In genomic region chr10:37857287-37858211, GRCh38 we compare ENCODE assay signal across 1 cellular context.
A peak's percentile ranks its signal among the peaks of the same experiment; 100 is the strongest.
TF ChIP-seq lines count a peak whose summit lies in the region.

TSS of gene ZNF248 (minus strand) at chr10:37857610. CDS start at chr10:37856310, 1,300 bp downstream.

TF ChIP-seq in HepG2, 621 proteins besides CTCF, POLR2A, EP300 and RAD21 (continued from another document and continues in another):
- TF ChIP-seq ZNF782 (CRISPR knock-in tag; IDR thresholded peaks at IDR 0.05; ENCODE audit: borderline replicate concordance) (peak; percentile 82; the same call in 1 of the 2 replicates), ZSCAN21 (CRISPR knock-in tag; IDR thresholded peaks at IDR 0.05; ENCODE audit: borderline replicate concordance) (peak; percentile 96), ZNF20 (CRISPR knock-in tag; IDR thresholded peaks at IDR 0.05) (no peak), REL (CRISPR knock-in tag; conservative IDR thresholded peaks at IDR 0.05) (peak; percentile 98), MAFF (IDR thresholded peaks at IDR 0.05; ENCODE audit: low read depth, low read length) (no peak), ZNF607 (CRISPR knock-in tag; IDR thresholded peaks at IDR 0.05; ENCODE audit: borderline replicate concordance) (peak; percentile 64; the same call in 1 of the 2 replicates), ZNF775 (CRISPR knock-in tag; IDR thresholded peaks at IDR 0.05; ENCODE audit: borderline replicate concordance) (0 out of 2 replicates have a peak, but pooled peaks have one; percentile 35), PATZ1 (CRISPR knock-in tag; IDR thresholded peaks at IDR 0.05) (peak; percentile 75; the same call in 1 of the 2 replicates), PLRG1 (conservative IDR thresholded peaks at IDR 0.05) (no peak), MXD3 (CRISPR knock-in tag; IDR thresholded peaks at IDR 0.05) (peak; percentile 94), THYN1 (CRISPR knock-in tag; IDR thresholded peaks at IDR 0.05; ENCODE audit: borderline replicate concordance, low read depth) (no peak), ZBED4 (CRISPR knock-in tag; IDR thresholded peaks at IDR 0.05; ENCODE audit: borderline replicate concordance) (peak; percentile 42; the same call in 1 of the 2 replicates), EEA1 (CRISPR knock-in tag; IDR thresholded peaks at IDR 0.05; ENCODE audit: borderline replicate concordance) (peak; percentile 96), RORA (CRISPR knock-in tag; IDR thresholded peaks at IDR 0.05) (no peak), PAWR (CRISPR knock-in tag; IDR thresholded peaks at IDR 0.05; ENCODE audit: borderline replicate concordance) (no peak), GPN1 (CRISPR knock-in tag; IDR thresholded peaks at IDR 0.05; ENCODE audit: borderline replicate concordance) (peak; percentile 68; the same call in 1 of the 2 replicates), ATF5 (CRISPR knock-in tag; IDR thresholded peaks at IDR 0.05; ENCODE audit: low read depth) (no peak), ZNF563 (CRISPR knock-in tag; IDR thresholded peaks at IDR 0.05) (peak; percentile 92), ZNF34 (CRISPR knock-in tag; IDR thresholded peaks at IDR 0.05; ENCODE audit: borderline replicate concordance) (no peak), ZSCAN5A (CRISPR knock-in tag; IDR thresholded peaks at IDR 0.05; ENCODE audit: borderline replicate concordance) (peak; percentile 91), HNRNPH1 (optimal IDR thresholded peaks at IDR 0.05; ENCODE audit: low read depth, low read length) (peak; percentile 85), ZEB1 (IDR thresholded peaks at IDR 0.05; ENCODE audit: insufficient replicate concordance, low read depth) (no peak), HOXA7 (CRISPR knock-in tag; IDR thresholded peaks at IDR 0.05) (peak; percentile 71; the same call in 1 of the 2 replicates), NFYC (CRISPR knock-in tag; IDR thresholded peaks at IDR 0.05) (peak; percentile 43; the same call in 1 of the 2 replicates), POLR2AphosphoS2 (IDR thresholded peaks at IDR 0.05; ENCODE audit: low read depth, low read length) (no peak), ZNF530 (CRISPR knock-in tag; IDR thresholded peaks at IDR 0.05; ENCODE audit: low read depth) (0 out of 2 replicates have a peak, but pooled peaks have one; percentile 82), SPEN (CRISPR knock-in tag; IDR thresholded peaks at IDR 0.05; ENCODE audit: low read depth) (peak; percentile 96), ZMAT3 (CRISPR knock-in tag; conservative IDR thresholded peaks at IDR 0.05) (peak; percentile 91), ZNF503 (CRISPR knock-in tag; IDR thresholded peaks at IDR 0.05) (no peak), MED13 (CRISPR knock-in tag; IDR thresholded peaks at IDR 0.05) (peak; percentile 84; the same call in 1 of the 2 replicates), KDM6A (CRISPR knock-in tag; IDR thresholded peaks at IDR 0.05; ENCODE audit: low read depth) (no peak), MTF1 (CRISPR knock-in tag; IDR thresholded peaks at IDR 0.05) (no peak; the same call in 1 of the 2 replicates), MYNN (CRISPR knock-in tag; IDR thresholded peaks at IDR 0.05; ENCODE audit: low read depth) (peak; percentile 93; the same call in 1 of the 2 replicates), ATF7 (IDR thresholded peaks at IDR 0.05) (no peak), ATF7 (CRISPR knock-in tag; IDR thresholded peaks at IDR 0.05) (0 out of 2 replicates have a peak, but pooled peaks have one; percentile 37), SMARCE1 (IDR thresholded peaks at IDR 0.05; ENCODE audit: borderline replicate concordance) (no peak), BATF2 (CRISPR knock-in tag; IDR thresholded peaks at IDR 0.05) (peak; percentile 93), KDM5B (CRISPR knock-in tag; IDR thresholded peaks at IDR 0.05; ENCODE audit: borderline replicate concordance) (peak; percentile 98), CENPX (CRISPR knock-in tag; IDR thresholded peaks at IDR 0.05) (no peak), YEATS2 (CRISPR knock-in tag; IDR thresholded peaks at IDR 0.05; ENCODE audit: borderline replicate concordance) (peak; percentile 80; the same call in 1 of the 2 replicates), ZNF24 (IDR thresholded peaks at IDR 0.05) (no peak), ZBTB26 (CRISPR knock-in tag; IDR thresholded peaks at IDR 0.05; ENCODE audit: borderline replicate concordance) (peak; percentile 56; the same call in 1 of the 2 replicates), ZNF501 (CRISPR knock-in tag; IDR thresholded peaks at IDR 0.05) (peak; percentile 90), NFIC (IDR thresholded peaks at IDR 0.05; ENCODE audit: low read length) (no peak), JUN (CRISPR knock-in tag; IDR thresholded peaks at IDR 0.05) (0 out of 2 replicates have a peak, but pooled peaks have one; percentile 15)
- TF ChIP-seq, protein P1, sequence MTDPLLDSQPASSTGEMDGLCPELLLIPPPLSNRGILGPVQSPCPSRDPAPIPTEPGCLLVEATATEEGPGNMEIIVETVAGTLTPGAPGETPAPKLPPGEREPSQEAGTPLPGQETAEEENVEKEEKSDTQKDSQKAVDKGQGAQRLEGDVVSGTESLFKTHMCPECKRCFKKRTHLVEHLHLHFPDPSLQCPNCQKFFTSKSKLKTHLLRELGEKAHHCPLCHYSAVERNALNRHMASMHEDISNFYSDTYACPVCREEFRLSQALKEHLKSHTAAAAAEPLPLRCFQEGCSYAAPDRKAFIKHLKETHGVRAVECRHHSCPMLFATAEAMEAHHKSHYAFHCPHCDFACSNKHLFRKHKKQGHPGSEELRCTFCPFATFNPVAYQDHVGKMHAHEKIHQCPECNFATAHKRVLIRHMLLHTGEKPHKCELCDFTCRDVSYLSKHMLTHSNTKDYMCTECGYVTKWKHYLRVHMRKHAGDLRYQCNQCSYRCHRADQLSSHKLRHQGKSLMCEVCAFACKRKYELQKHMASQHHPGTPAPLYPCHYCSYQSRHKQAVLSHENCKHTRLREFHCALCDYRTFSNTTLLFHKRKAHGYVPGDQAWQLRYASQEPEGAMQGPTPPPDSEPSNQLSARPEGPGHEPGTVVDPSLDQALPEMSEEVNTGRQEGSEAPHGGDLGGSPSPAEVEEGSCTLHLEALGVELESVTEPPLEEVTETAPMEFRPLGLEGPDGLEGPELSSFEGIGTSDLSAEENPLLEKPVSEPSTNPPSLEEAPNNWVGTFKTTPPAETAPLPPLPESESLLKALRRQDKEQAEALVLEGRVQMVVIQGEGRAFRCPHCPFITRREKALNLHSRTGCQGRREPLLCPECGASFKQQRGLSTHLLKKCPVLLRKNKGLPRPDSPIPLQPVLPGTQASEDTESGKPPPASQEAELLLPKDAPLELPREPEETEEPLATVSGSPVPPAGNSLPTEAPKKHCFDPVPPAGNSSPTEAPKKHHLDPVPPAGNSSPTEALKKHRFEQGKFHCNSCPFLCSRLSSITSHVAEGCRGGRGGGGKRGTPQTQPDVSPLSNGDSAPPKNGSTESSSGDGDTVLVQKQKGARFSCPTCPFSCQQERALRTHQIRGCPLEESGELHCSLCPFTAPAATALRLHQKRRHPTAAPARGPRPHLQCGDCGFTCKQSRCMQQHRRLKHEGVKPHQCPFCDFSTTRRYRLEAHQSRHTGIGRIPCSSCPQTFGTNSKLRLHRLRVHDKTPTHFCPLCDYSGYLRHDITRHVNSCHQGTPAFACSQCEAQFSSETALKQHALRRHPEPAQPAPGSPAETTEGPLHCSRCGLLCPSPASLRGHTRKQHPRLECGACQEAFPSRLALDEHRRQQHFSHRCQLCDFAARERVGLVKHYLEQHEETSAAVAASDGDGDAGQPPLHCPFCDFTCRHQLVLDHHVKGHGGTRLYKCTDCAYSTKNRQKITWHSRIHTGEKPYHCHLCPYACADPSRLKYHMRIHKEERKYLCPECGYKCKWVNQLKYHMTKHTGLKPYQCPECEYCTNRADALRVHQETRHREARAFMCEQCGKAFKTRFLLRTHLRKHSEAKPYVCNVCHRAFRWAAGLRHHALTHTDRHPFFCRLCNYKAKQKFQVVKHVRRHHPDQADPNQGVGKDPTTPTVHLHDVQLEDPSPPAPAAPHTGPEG (CRISPR knock-in tag; IDR thresholded peaks at IDR 0.05), result peak; percentile 86
- TF ChIP-seq, protein P2, sequence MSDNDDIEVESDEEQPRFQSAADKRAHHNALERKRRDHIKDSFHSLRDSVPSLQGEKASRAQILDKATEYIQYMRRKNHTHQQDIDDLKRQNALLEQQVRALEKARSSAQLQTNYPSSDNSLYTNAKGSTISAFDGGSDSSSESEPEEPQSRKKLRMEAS (IDR thresholded peaks at IDR 0.05), result peak; percentile 96
